ENCODE assay signal across 9 cellular contexts in the genomic region with DNA sequence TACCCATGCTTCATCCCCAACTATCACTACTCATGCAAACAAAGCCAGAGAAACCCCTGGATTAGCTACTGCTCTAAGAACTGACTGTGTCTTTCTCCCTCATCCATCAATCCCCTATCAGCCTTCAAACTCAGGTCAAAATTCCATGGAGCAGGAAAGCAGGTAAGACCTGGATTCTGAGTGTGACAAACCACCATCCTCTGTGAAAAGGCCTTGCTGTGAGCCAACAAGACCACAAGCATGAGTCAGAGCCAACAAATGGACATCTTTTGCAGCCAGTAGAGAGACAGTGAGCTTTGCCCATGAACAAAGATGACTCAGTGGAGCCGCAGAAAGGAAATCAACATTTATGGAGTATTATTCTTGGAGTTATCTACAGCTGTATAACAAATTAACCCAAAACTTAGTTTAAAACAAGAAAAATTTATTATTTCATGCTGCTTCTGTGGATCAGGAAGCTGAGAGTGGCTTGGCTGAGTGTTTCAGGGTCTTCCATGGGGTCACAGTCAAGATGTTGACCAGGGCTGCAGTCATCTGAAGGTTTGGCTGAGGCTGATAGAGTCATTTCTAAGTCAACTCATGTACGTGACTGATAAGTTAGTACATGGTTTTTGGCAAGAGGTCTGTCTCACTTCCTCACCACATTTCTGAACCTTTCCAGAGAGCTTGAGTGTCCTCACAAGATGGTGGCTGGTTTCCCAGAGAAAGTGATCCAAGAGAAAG.
DNase-seq lines count a peak whose midpoint lies in the region; ATAC-seq and TF ChIP-seq lines count a peak whose summit lies in the region.
"Had no signal": no experiment of that assay in that cellular context is flagged by ENCODE, and none has a peak within 500 bp of the region (broad histone marks: within the 10 kb centered on the region; RNA-seq: fewer than 3 reads in every experiment).

No MANE protein-coding gene starts in this region.

- H3K27me3 Mint-ChIP-seq in memory B cell = no peaks in the 10 kb centered on the region
- H3K27me3 Mint-ChIP-seq in Caco-2 (ENCODE audit: insufficient read depth, unreplicated experiment) = no peaks in the 10 kb centered on the region

- H3K36me3 Mint-ChIP-seq in memory B cell = peaks cover 1% of the 10 kb centered on the region
- H3K36me3 Mint-ChIP-seq in Caco-2 (ENCODE audit: insufficient read depth, unreplicated experiment) = peaks cover 6% of the 10 kb centered on the region

- DNase-seq in Kasumi-1 (lab: John Stamatoyannopoulos, UW) (peak; percentile 72 to 83), adrenal gland (peak in 5 of 7 donors; percentile 56 to 76 (median 71)), memory B cell (ENCODE audit: low spot score in 2 of 2) (no peak), Caco-2 (no peak), DMS79 (lab: John Stamatoyannopoulos, UW) (no peak)
- DNase-seq: spleen had no signal

- H3K9me3 Mint-ChIP-seq in memory B cell (no peaks in the 10 kb centered on the region), Caco-2 (ENCODE audit: unreplicated experiment) (no peaks in the 10 kb centered on the region)

- H3K27ac Mint-ChIP-seq in memory B cell = peak overlapping the region; percentile 77
- H3K27ac Mint-ChIP-seq in Caco-2 (ENCODE audit: unreplicated experiment) = no peak overlapping the region

- no peak overlapping the region for H3K4me3 Mint-ChIP-seq in memory B cell
- H3K4me3 Mint-ChIP-seq in Caco-2 (ENCODE audit: unreplicated experiment) = no peak overlapping the region

- CTCF ChIA-PET in Caco-2 (lab: Charles Lee) = no interaction called here

- intact Hi-C loops in adrenal gland (cut with DNase I) (no loop called here), Caco-2 (cut with micrococcal nuclease; ENCODE audit: unreplicated experiment) (loop anchor here (10.0 kb wide), 1 partner anchor 55 kb away; no protein-coding TSS in a partner anchor)

- POLR2A ChIA-PET in Caco-2 (lab: Charles Lee) = no interaction called here

- peaks cover 39 to 65% (median 51%) of the 10 kb centered on the region in 10 experiments for H3K4me1 ChIP-seq in BLaER1 treated with 17β-estradiol and CSF1 and Interleukin-3, amounts not matched to agents 10 nM and 100 nM
- peaks cover 12 to 40% of the 10 kb centered on the region in 2 donors for H3K4me1 ChIP-seq in adrenal gland (replicated peaks in 1 of 2)
- peaks cover 19% of the 10 kb centered on the region for H3K4me1 ChIP-seq in Caco-2

- H3K4me1 Mint-ChIP-seq in memory B cell (peaks cover 40% of the 10 kb centered on the region), Caco-2 (ENCODE audit: low read depth, unreplicated experiment) (peaks cover 5% of the 10 kb centered on the region)

- ATAC-seq in memory B cell (ENCODE audit: low read depth) (no peak), GM21367 (IDR thresholded peaks at IDR 0.05; ENCODE audit: unreplicated experiment) (no peak), HG03442 (IDR thresholded peaks at IDR 0.05; ENCODE audit: unreplicated experiment) (no peak)

- H3K36me3 ChIP-seq in BLaER1 treated with 17β-estradiol and CSF1 and Interleukin-3, amounts not matched to agents 10 nM and 100 nM = peaks cover 0 to 9% (median 0%) of the 10 kb centered on the region in 11 experiments; a peak in 4 of 22 replicates
- H3K36me3 ChIP-seq in adrenal gland (replicated peaks in 1 of 2) (no peaks in the 10 kb centered on the region), Caco-2 (ENCODE audit: control insufficient read depth, insufficient read depth, low read length) (no peaks in the 10 kb centered on the region; the same call in 1 of the 2 replicates)
- H3K36me3 ChIP-seq: spleen had no signal

- peak overlapping the region in 3 of 11 experiments; percentile 9 to 34 (median 15); a peak in 4 of 22 replicates for H3K9ac ChIP-seq in BLaER1 treated with 17β-estradiol and CSF1 and Interleukin-3, amounts not matched to agents 10 nM and 100 nM

- H4K20me1 ChIP-seq in BLaER1 treated with 17β-estradiol and CSF1 and Interleukin-3, amounts not matched to agents 10 nM and 100 nM = peaks cover 0 to 18% (median 0%) of the 10 kb centered on the region in 11 experiments; a peak in 5 of 22 replicates

- WGBS in adrenal gland, 4 donors = 18 to 35% (median 27%) methylated on average over 2 of the region's 2 CpGs

- H3K27ac ChIP-seq in BLaER1 treated with 17β-estradiol and CSF1 and Interleukin-3, amounts not matched to agents 10 nM and 100 nM = peak overlapping the region in 6 of 11 experiments; percentile 15 to 73 (median 50); a peak in 10 of 22 replicates
- H3K27ac ChIP-seq in adrenal gland = peak overlapping the region in 3 of 5 donors; percentile 36 to 73 (median 64)

- BruUV-seq in Caco-2 (replicated peaks; lab: Mats Ljungman, UMichigan) = no TSS peak

- H3K27me3 ChIP-seq in BLaER1 treated with 17β-estradiol and CSF1 and Interleukin-3, amounts not matched to agents 10 nM and 100 nM = no peaks in the 10 kb centered on the region
- H3K27me3 ChIP-seq in adrenal gland (no peaks in the 10 kb centered on the region), Caco-2 (replicated peaks; ENCODE audit: control insufficient read depth, insufficient read depth, low read length) (no peaks in the 10 kb centered on the region)
- H3K27me3 ChIP-seq: spleen had no signal

- H3K9me3 ChIP-seq in BLaER1 treated with 17β-estradiol and CSF1 and Interleukin-3, amounts not matched to agents 10 nM and 100 nM (replicated peaks in 1 of 11) = no peaks in the 10 kb centered on the region; a peak in 1 of 22 replicates
- H3K9me3 ChIP-seq in adrenal gland (replicated peaks in 1 of 3) (no peaks in the 10 kb centered on the region), Caco-2 (no peaks in the 10 kb centered on the region)
- H3K9me3 ChIP-seq: spleen had no signal

- no peak for TF ChIP-seq POLR2A in adrenal gland (IDR thresholded peaks at IDR 0.05)

- peak overlapping the region; percentile 30 to 87 (median 65); a peak in 20 of 22 replicates for H3K4me2 ChIP-seq in BLaER1 treated with 17β-estradiol and CSF1 and Interleukin-3, amounts not matched to agents 10 nM and 100 nM

- H3K4me3 ChIP-seq in BLaER1 treated with 17β-estradiol and CSF1 and Interleukin-3, amounts not matched to agents 10 nM and 100 nM = no peak overlapping the region
- H3K4me3 ChIP-seq in adrenal gland (no peak overlapping the region), Caco-2 (ENCODE audit: low read depth, low read length) (no peak overlapping the region)
- H3K4me3 ChIP-seq: spleen had no signal

- TF ChIP-seq CTCF in adrenal gland (IDR thresholded peaks at IDR 0.05) = no peak
- TF ChIP-seq CTCF in Caco-2 (IDR thresholded peaks at IDR 0.05; ENCODE audit: insufficient read depth in 1 of 2, low read depth in 1 of 2, low read length in 1 of 2, severe bottlenecking in 1 of 2, unreplicated experiment in 1 of 2) = no peak

Comparison
In these comparisons a context has a peak if more than half of its experiments do, and no peak if none do; other contexts are left out.
1. DNase-seq: peak in Kasumi-1 (2 of 2) and adrenal gland (5 of 7); none in memory B cell (0 of 2), Caco-2 (0 of 2) and DMS79 (single experiment).